Comparison of ENCODE assay signal across 14 cellular contexts in genomic region chr4:24850669-24851068, GRCh38.
DNase-seq lines count a peak whose midpoint lies in the region; TF ChIP-seq lines count a peak whose summit lies in the region.
"Had no signal": no experiment of that assay in that cellular context is flagged by ENCODE, and none has a peak within 500 bp of the region (broad histone marks: within the 10 kb centered on the region; RNA-seq: fewer than 3 reads in every experiment).

No MANE protein-coding gene starts in this region.

- peaks cover 30% of the 10 kb centered on the region for H3K4me1 ChIP-seq in muscle layer of colon (ENCODE audit: insufficient read depth, low read length)
- H3K4me1 ChIP-seq: prostate gland had no signal

- no peaks in the 10 kb centered on the region for H3K27me3 ChIP-seq in brain microvascular endothelial cell (replicated peaks)
- no peaks in the 10 kb centered on the region for H3K27me3 ChIP-seq in muscle layer of colon (ENCODE audit: control insufficient read depth in 1 of 2, insufficient read depth in 2 of 2, low read length in 2 of 2)

- in situ Hi-C loops in brain microvascular endothelial cell (cut with HindIII; ENCODE audit: low pct_ligation_motif_present, low sequenced_read_pairs), result no loop called here

- H3K4me3 ChIP-seq in AG09309 (ENCODE audit: control insufficient read depth, low read depth, low read length), result no peak overlapping the region
- no peak overlapping the region for H3K4me3 ChIP-seq in brain microvascular endothelial cell (ENCODE audit: low read depth, low read length)
- no peak overlapping the region for H3K4me3 ChIP-seq in muscle layer of colon (ENCODE audit: low read depth in 1 of 2, low read length in 2 of 2)
- H3K4me3 ChIP-seq: prostate gland had no signal

- H3K9me3 ChIP-seq in muscle layer of colon (ENCODE audit: low read length), result no peaks in the 10 kb centered on the region
- H3K9me3 ChIP-seq: prostate gland had no signal

- H3K36me3 ChIP-seq in brain microvascular endothelial cell (replicated peaks), result no peaks in the 10 kb centered on the region
- no peaks in the 10 kb centered on the region for H3K36me3 ChIP-seq in muscle layer of colon (ENCODE audit: insufficient read depth, low read length)
- H3K36me3 ChIP-seq: prostate gland had no signal

- peak; percentile 65 for DNase-seq in AG09309 (ENCODE audit: low read depth)
- peak; percentile 58 for DNase-seq in HPDE6-E6E7 (ENCODE audit: extremely low spot score)
- DNase-seq in brain microvascular endothelial cell, result peak; percentile 87
- DNase-seq in NCI-H146 (lab: John Stamatoyannopoulos, UW), result no peak
- DNase-seq in NCI-H2171 treated with DMSO at 0.1 percent for 48 hours (lab: John Stamatoyannopoulos, UW), result no peak
- no peak for DNase-seq in activated T-cell treated with anti-CD3 and anti-CD28 coated beads, Interleukin-2, amount 50 U/mL, for 1 hour
- DNase-seq in NAMALWA (ENCODE audit: low spot score), result no peak
- DNase-seq: activated CD4-positive, alpha-beta T cell treated with anti-CD3 and anti-CD28 coated beads, Interleukin-2, amount 50 U/mL, for 48 hours; COR-L47; NCI-H1694; RPMI8226; stimulated activated naive CD8-positive, alpha-beta T cell treated with anti-CD3 and anti-CD28 coated beads, Interleukin-15, Interleukin-2, amounts not matched to agents 100 U/mL and 50 U/mL, for 24 hours had no signal

- H3K9ac ChIP-seq in muscle layer of colon (ENCODE audit: low read length), result no peak overlapping the region

- H3K27ac ChIP-seq in brain microvascular endothelial cell, result peak overlapping the region; percentile 36
- peak overlapping the region; percentile 42 for H3K27ac ChIP-seq in muscle layer of colon (ENCODE audit: low read depth, low read length)
- H3K27ac ChIP-seq: prostate gland had no signal

- no peak for TF ChIP-seq CTCF in AG09309 (IDR thresholded peaks at IDR 0.05; ENCODE audit: control insufficient read depth, insufficient read depth, low read depth, low read length, missing control alignments)
- TF ChIP-seq CTCF in brain microvascular endothelial cell (IDR thresholded peaks at IDR 0.05; ENCODE audit: low read depth, low read length, missing control alignments), result no peak

Comparison
In these comparisons a context has a peak if more than half of its experiments do, and no peak if none do; other contexts are left out.
1. DNase-seq: peak in AG09309 (single experiment), HPDE6-E6E7 (single experiment) and brain microvascular endothelial cell (single experiment); none in NCI-H146 (single experiment), NCI-H2171 treated with DMSO at 0.1 percent for 48 hours (single experiment), activated T-cell treated with anti-CD3 and anti-CD28 coated beads, Interleukin-2, amount 50 U/mL, for 1 hour (single experiment) and NAMALWA (single experiment).